ENCODE assay signal across 29 cellular contexts in the genomic region with DNA sequence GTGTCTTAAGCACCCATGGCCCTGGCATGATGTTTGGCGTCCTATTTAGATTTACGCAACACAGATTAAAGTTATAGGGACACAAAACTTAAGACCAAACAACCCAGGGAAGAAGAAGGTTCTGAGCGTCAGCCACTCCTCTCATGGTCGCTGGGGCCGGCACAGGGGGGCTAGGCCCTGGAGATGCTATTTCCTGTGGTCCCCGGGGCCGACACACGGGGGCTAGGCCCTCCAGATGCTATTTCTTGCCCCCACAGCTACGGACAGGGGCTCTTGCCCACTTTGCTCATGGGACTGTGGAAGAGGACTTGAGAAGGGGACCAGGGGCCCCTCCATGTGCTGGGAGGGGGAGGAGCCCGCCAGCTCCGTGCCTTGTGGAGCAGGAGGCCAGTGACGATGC.
"Had no signal": no experiment of that assay in that cellular context is flagged by ENCODE, and none has a peak within 500 bp of the region (broad histone marks: within the 10 kb centered on the region; RNA-seq: fewer than 3 reads in every experiment).

No MANE protein-coding gene starts in this region.

- H3K4me1 Mint-ChIP-seq: naive B cell; natural killer cell; stimulated activated effector memory CD8-positive, alpha-beta T cell treated with anti-CD3 and anti-CD28 coated beads, Interleukin-12 subunit alpha, Interleukin-12 subunit beta, amount 100 ng/mL, for 72 hours had no signal

- H3K79me2 ChIP-seq: parathyroid adenoma had no signal

- ATAC-seq: left cardiac atrium; left lobe of liver; left ventricle myocardium superior; lower lobe of right lung; natural killer cell; psoas muscle; stimulated activated effector memory CD8-positive, alpha-beta T cell treated with anti-CD3 and anti-CD28 coated beads, Interleukin-12 subunit alpha, Interleukin-12 subunit beta, amount 100 ng/mL, for 72 hours; upper lobe of right lung had no signal

- H3K4me3 ChIP-seq: lower lobe of right lung, psoas muscle, sigmoid colon, spleen, suprapubic skin, thoracic aorta, tibial artery, upper lobe of right lung had no signal

- H3K36me3 Mint-ChIP-seq: mesothelial cell of epicardium; naive B cell; natural killer cell; stimulated activated effector memory CD8-positive, alpha-beta T cell treated with anti-CD3 and anti-CD28 coated beads, Interleukin-12 subunit alpha, Interleukin-12 subunit beta, amount 100 ng/mL, for 72 hours had no signal

- H2AFZ ChIP-seq: parathyroid adenoma had no signal

- DNase-seq: hippocampal formation; kidney glomerular epithelial cell; left cardiac atrium; left ventricle myocardium superior; lower lobe of right lung; mammary epithelial cell; mesenchymal stem cell; naive B cell; natural killer cell; nephron progenitor cell; nucleus accumbens; psoas muscle; sigmoid colon; small intestine; spleen; stimulated activated CD4-positive, alpha-beta T cell treated with anti-CD3 and anti-CD28 coated beads, Interleukin-4, amount 100 ng/mL, for 24 hours; stimulated activated naive CD4-positive, alpha-beta T cell; tibial artery; trophoblast cell; upper lobe of right lung had no signal

- H3K36me3 ChIP-seq: lower lobe of right lung, sigmoid colon, spleen, suprapubic skin, thoracic aorta, tibial artery, upper lobe of right lung had no signal

- FAIRE-seq: keratinocyte, small intestine, urothelium cell line had no signal

- H3K27me3 Mint-ChIP-seq: stimulated activated naive CD8-positive, alpha-beta T cell treated with anti-CD3 and anti-CD28 coated beads, Interleukin-15, Interleukin-2, amounts not matched to agents 100 ng/mL and 50 ng/mL, for 24 hours had no signal

- H3K27me3 ChIP-seq: sigmoid colon, suprapubic skin, tibial artery, upper lobe of right lung had no signal

- H3K9me3 ChIP-seq: lower lobe of right lung, psoas muscle, sigmoid colon, spleen, suprapubic skin, thoracic aorta, tibial artery, upper lobe of right lung had no signal

- H3K27ac ChIP-seq: lower lobe of right lung, parathyroid adenoma, psoas muscle, sigmoid colon, spleen, suprapubic skin, thoracic aorta, tibial artery, upper lobe of right lung had no signal

- H3K27ac Mint-ChIP-seq: mesothelial cell of epicardium; naive B cell; natural killer cell; stimulated activated effector memory CD8-positive, alpha-beta T cell treated with anti-CD3 and anti-CD28 coated beads, Interleukin-12 subunit alpha, Interleukin-12 subunit beta, amount 100 ng/mL, for 72 hours; stimulated activated naive CD8-positive, alpha-beta T cell treated with anti-CD3 and anti-CD28 coated beads, Interleukin-15, Interleukin-2, amounts not matched to agents 100 ng/mL and 50 ng/mL, for 24 hours had no signal

- H3K4me3 Mint-ChIP-seq: mesothelial cell of epicardium; naive B cell; natural killer cell; nephron progenitor cell; stimulated activated effector memory CD8-positive, alpha-beta T cell treated with anti-CD3 and anti-CD28 coated beads, Interleukin-12 subunit alpha, Interleukin-12 subunit beta, amount 100 ng/mL, for 72 hours; stimulated activated naive CD8-positive, alpha-beta T cell treated with anti-CD3 and anti-CD28 coated beads, Interleukin-15, Interleukin-2, amounts not matched to agents 100 ng/mL and 50 ng/mL, for 24 hours had no signal

- H3K4me1 ChIP-seq: lower lobe of right lung, parathyroid adenoma, psoas muscle, sigmoid colon, spleen, upper lobe of right lung had no signal

- H3K9ac ChIP-seq: parathyroid adenoma had no signal

- H3K9me3 Mint-ChIP-seq: mesothelial cell of epicardium; natural killer cell; nephron progenitor cell; stimulated activated effector memory CD8-positive, alpha-beta T cell treated with anti-CD3 and anti-CD28 coated beads, Interleukin-12 subunit alpha, Interleukin-12 subunit beta, amount 100 ng/mL, for 72 hours; stimulated activated naive CD8-positive, alpha-beta T cell treated with anti-CD3 and anti-CD28 coated beads, Interleukin-15, Interleukin-2, amounts not matched to agents 100 ng/mL and 50 ng/mL, for 24 hours had no signal
